1 cellular context compared by ENCODE assay signal in genomic region chr18:6376433-6377229, GRCh38.
TF ChIP-seq lines count a peak whose summit lies in the region.

No MANE protein-coding gene starts in this region.

TF ChIP-seq in HepG2, 621 proteins besides CTCF, POLR2A, EP300 and RAD21 (continued from another document and continues in another):
- TF ChIP-seq THRA (CRISPR knock-in tag; IDR thresholded peaks at IDR 0.05; ENCODE audit: borderline replicate concordance) (peak; percentile 92; the same call in 1 of the 2 replicates), IKZF5 (CRISPR knock-in tag; IDR thresholded peaks at IDR 0.05) (no peak), ZNF263 (CRISPR knock-in tag; IDR thresholded peaks at IDR 0.05) (peak; percentile 62; the same call in 1 of the 2 replicates), TP53 (CRISPR knock-in tag; conservative IDR thresholded peaks at IDR 0.05) (0 out of 2 replicates have a peak, but pooled peaks have one; percentile 56), MEIS2 (CRISPR knock-in tag; IDR thresholded peaks at IDR 0.05) (0 out of 2 replicates have a peak, but pooled peaks have one; percentile 26), ELF3 (CRISPR knock-in tag; IDR thresholded peaks at IDR 0.05) (peak; percentile 88), TFAP4 (IDR thresholded peaks at IDR 0.05; ENCODE audit: borderline replicate concordance, low read depth) (peak; percentile 43; the same call in 1 of the 2 replicates), HMG20A (CRISPR knock-in tag; IDR thresholded peaks at IDR 0.05; ENCODE audit: borderline replicate concordance) (peak; percentile 91), POGZ (CRISPR knock-in tag; IDR thresholded peaks at IDR 0.05) (peak; percentile 56), TARDBP (CRISPR knock-in tag; IDR thresholded peaks at IDR 0.05) (peak; percentile 66; the same call in 1 of the 2 replicates), DR1 (CRISPR knock-in tag; IDR thresholded peaks at IDR 0.05) (no peak), PPARG (CRISPR knock-in tag; conservative IDR thresholded peaks at IDR 0.05) (peak; percentile 47; the same call in 1 of the 2 replicates), ARHGAP35 (CRISPR knock-in tag; IDR thresholded peaks at IDR 0.05; ENCODE audit: borderline replicate concordance) (no peak), GPN1 (CRISPR knock-in tag; IDR thresholded peaks at IDR 0.05; ENCODE audit: borderline replicate concordance) (no peak), TRIM24 (CRISPR knock-in tag; IDR thresholded peaks at IDR 0.05) (0 out of 2 replicates have a peak, but pooled peaks have one; percentile 44), THAP11 (CRISPR knock-in tag; IDR thresholded peaks at IDR 0.05) (peak; percentile 49), GABPB1 (CRISPR knock-in tag; IDR thresholded peaks at IDR 0.05) (peak; percentile 24; the same call in 1 of the 2 replicates), SPEN (CRISPR knock-in tag; IDR thresholded peaks at IDR 0.05; ENCODE audit: low read depth) (peak; percentile 44; the same call in 1 of the 2 replicates), ATF2 (CRISPR knock-in tag; IDR thresholded peaks at IDR 0.05) (0 out of 2 replicates have a peak, but pooled peaks have one; percentile 25), ZNF44 (CRISPR knock-in tag; IDR thresholded peaks at IDR 0.05) (no peak), ERF (CRISPR knock-in tag; IDR thresholded peaks at IDR 0.05) (peak; percentile 87), TEAD3 (CRISPR knock-in tag; optimal IDR thresholded peaks at IDR 0.05; ENCODE audit: borderline replicate concordance) (peak; percentile 89), SOX5 (CRISPR knock-in tag; IDR thresholded peaks at IDR 0.05; ENCODE audit: borderline replicate concordance) (peak; percentile 78; the same call in 1 of the 2 replicates), ZBTB20 (CRISPR knock-in tag; IDR thresholded peaks at IDR 0.05; ENCODE audit: borderline replicate concordance, low read depth) (peak; percentile 19; the same call in 1 of the 2 replicates), HDAC1 (CRISPR knock-in tag; IDR thresholded peaks at IDR 0.05) (peak; percentile 54; the same call in 1 of the 2 replicates), AHDC1 (CRISPR knock-in tag; IDR thresholded peaks at IDR 0.05; ENCODE audit: borderline replicate concordance) (peak; percentile 86; the same call in 1 of the 2 replicates), ZBTB7B (CRISPR knock-in tag; IDR thresholded peaks at IDR 0.05) (0 out of 2 replicates have a peak, but pooled peaks have one; percentile 40), NR2F2 (IDR thresholded peaks at IDR 0.05; ENCODE audit: borderline replicate concordance, low read depth) (peak; percentile 75), ZNF879 (CRISPR knock-in tag; IDR thresholded peaks at IDR 0.05) (no peak), NR3C1 (CRISPR knock-in tag; IDR thresholded peaks at IDR 0.05) (no peak), HOMEZ (CRISPR knock-in tag; IDR thresholded peaks at IDR 0.05; ENCODE audit: low read depth) (peak; percentile 89; the same call in 1 of the 2 replicates), SMAD3 (CRISPR knock-in tag; IDR thresholded peaks at IDR 0.05) (peak; percentile 51), MED1 (CRISPR knock-in tag; IDR thresholded peaks at IDR 0.05) (peak; percentile 97), HNF4G (IDR thresholded peaks at IDR 0.05; ENCODE audit: borderline replicate concordance, low read depth, low read length) (peak; percentile 31; the same call in 1 of the 2 replicates), HNF4G (CRISPR knock-in tag; IDR thresholded peaks at IDR 0.05; ENCODE audit: borderline replicate concordance, low read depth) (peak; percentile 58; the same call in 1 of the 2 replicates), HNF1B (CRISPR knock-in tag; IDR thresholded peaks at IDR 0.05) (peak; percentile 75), FOXA1 (IDR thresholded peaks at IDR 0.05) (no peak), FOXA1 (CRISPR knock-in tag; IDR thresholded peaks at IDR 0.05) (peak; percentile 63), SP1 (IDR thresholded peaks at IDR 0.05) (no peak), SP1 (CRISPR knock-in tag; IDR thresholded peaks at IDR 0.05) (no peak), ZNF33A (CRISPR knock-in tag; IDR thresholded peaks at IDR 0.05; ENCODE audit: borderline replicate concordance) (no peak), ZNF614 (CRISPR knock-in tag; IDR thresholded peaks at IDR 0.05; ENCODE audit: borderline replicate concordance) (0 out of 2 replicates have a peak, but pooled peaks have one; percentile 39), RCOR2 (CRISPR knock-in tag; IDR thresholded peaks at IDR 0.05) (peak; percentile 58; the same call in 1 of the 2 replicates), MAFF (IDR thresholded peaks at IDR 0.05; ENCODE audit: low read depth, low read length) (peak; percentile 76), DMAP1 (CRISPR knock-in tag; IDR thresholded peaks at IDR 0.05) (0 out of 2 replicates have a peak, but pooled peaks have one; percentile 40), ZNF557 (CRISPR knock-in tag; IDR thresholded peaks at IDR 0.05) (0 out of 2 replicates have a peak, but pooled peaks have one; percentile 42), ZNF609 (CRISPR knock-in tag; IDR thresholded peaks at IDR 0.05; ENCODE audit: borderline replicate concordance) (peak; percentile 71; the same call in 1 of the 2 replicates)
